In genomic region chr13:42654760-42655159, GRCh38 we compare ENCODE assay signal across 21 cellular contexts.
DNase-seq lines count a peak whose midpoint lies in the region; ATAC-seq and TF ChIP-seq lines count a peak whose summit lies in the region.
"Had no signal": no experiment of that assay in that cellular context is flagged by ENCODE, and none has a peak within 500 bp of the region (broad histone marks: within the 10 kb centered on the region; RNA-seq: fewer than 3 reads in every experiment).

No MANE protein-coding gene starts in this region.

- no peaks in the 10 kb centered on the region for H3K4me1 Mint-ChIP-seq in activated T-cell treated with anti-CD3 and anti-CD28 coated beads, Interleukin-2, amount 50 U/mL, for 24 hours (ENCODE audit: low read depth)
- H3K4me1 Mint-ChIP-seq: B cell had no signal

- POLR2A ChIA-PET in HEK293 (lab: Yijun Ruan, JAX), result no interaction called here

- no peak overlapping the region for H3K27ac ChIP-seq in HEK293 (ENCODE audit: extremely low read depth, low read depth, low read length)
- H3K27ac ChIP-seq: SJSA1 had no signal

- H3K27me3 Mint-ChIP-seq in activated T-cell treated with anti-CD3 and anti-CD28 coated beads, Interleukin-2, amount 50 U/mL, for 24 hours, result peaks cover 68% of the 10 kb centered on the region

- no peaks in the 10 kb centered on the region for H3K36me3 ChIP-seq in HEK293 (ENCODE audit: control insufficient read depth in 2 of 2, insufficient read depth in 1 of 2, low read length in 2 of 2)
- H3K36me3 ChIP-seq: SJSA1 had no signal

- no peak overlapping the region for H3K4me3 Mint-ChIP-seq in activated T-cell treated with anti-CD3 and anti-CD28 coated beads, Interleukin-2, amount 50 U/mL, for 24 hours
- H3K4me3 Mint-ChIP-seq: B cell had no signal

- no peaks in the 10 kb centered on the region for H3K9me3 ChIP-seq in HEK293 (ENCODE audit: control insufficient read depth, insufficient read depth, low read depth, low read length)
- H3K9me3 ChIP-seq: SJSA1 had no signal

- H3K27ac Mint-ChIP-seq in activated T-cell treated with anti-CD3 and anti-CD28 coated beads, Interleukin-2, amount 50 U/mL, for 24 hours, result no peak overlapping the region
- H3K27ac Mint-ChIP-seq: B cell, CD14-positive monocyte had no signal

- H3K36me3 Mint-ChIP-seq in activated T-cell treated with anti-CD3 and anti-CD28 coated beads, Interleukin-2, amount 50 U/mL, for 24 hours (ENCODE audit: low read depth), result no peaks in the 10 kb centered on the region
- H3K36me3 Mint-ChIP-seq: CD14-positive monocyte had no signal

- H3K4me3 ChIP-seq in HEK293 (ENCODE audit: low read depth, low read length) (no peak overlapping the region), fibroblast of the aortic adventitia (ENCODE audit: low read depth, low read length) (no peak overlapping the region)
- H3K4me3 ChIP-seq: SJSA1 had no signal

- H3K9me3 Mint-ChIP-seq in activated T-cell treated with anti-CD3 and anti-CD28 coated beads, Interleukin-2, amount 50 U/mL, for 24 hours, result no peaks in the 10 kb centered on the region

- DNase-seq in dedifferentiated amniotic fluid mesenchymal stem cell (ENCODE audit: extremely low spot score) (peak; percentile 23), fibroblast of the aortic adventitia (ENCODE audit: low read depth) (peak; percentile 20), omental fat pad (ENCODE audit: low spot score) (no peak)
- no peak for DNase-seq in activated T-cell treated with anti-CD3 and anti-CD28 coated beads, Interleukin-2, amount 50 U/mL, for 24 hours
- DNase-seq in activated naive CD4-positive, alpha-beta T cell treated with Interleukin-2 at 50 U/mL for 16 hours, result no peak
- DNase-seq in activated CD4-positive, alpha-beta T cell treated with anti-CD3 and anti-CD28 coated beads, Interleukin-2, amount 50 U/mL, for 1 hour, result no peak
- DNase-seq: GOT3, Kasumi-1, NCI-H1048, NCI-H1436, NCI-H2029, NCI-H2171 treated with DMSO at 0.1 percent for 48 hours, NCI-H446, NCI-H526 had no signal

- peak; percentile 62 for ATAC-seq in omental fat pad (ENCODE audit: low FRiP score)
- no peak for ATAC-seq in HG02852 (IDR thresholded peaks at IDR 0.05; ENCODE audit: unreplicated experiment)
- ATAC-seq: HCT116, Right ventricle myocardium inferior had no signal

- TF ChIP-seq CTCF in HEK293 (tag by site-specific recombination; IDR thresholded peaks at IDR 0.05) (no peak), fibroblast of the aortic adventitia (IDR thresholded peaks at IDR 0.05; ENCODE audit: insufficient read depth, low read length) (no peak), omental fat pad (IDR thresholded peaks at IDR 0.05) (no peak)

- CTCF ChIA-PET in HEK293 (lab: Yijun Ruan, JAX), result no interaction called here

- H3K4me1 ChIP-seq in HEK293 (ENCODE audit: control insufficient read depth, insufficient read depth, low read length), result no peaks in the 10 kb centered on the region; the same call in 1 of the 2 replicates

TF ChIP-seq in HEK293, 187 proteins besides CTCF, POLR2A, EP300 and RAD21:
- TF ChIP-seq IKZF3 (tag by site-specific recombination; IDR thresholded peaks at IDR 0.05) (0 out of 2 replicates have a peak, but pooled peaks have one; percentile 16), ZNF121 (tag by site-specific recombination; IDR thresholded peaks at IDR 0.05) (no peak), PRDM6 (tag by site-specific recombination; IDR thresholded peaks at IDR 0.05) (peak; percentile 65), ZSCAN5A (tag by site-specific recombination; IDR thresholded peaks at IDR 0.05) (no peak), ZNF169 (tag by site-specific recombination; IDR thresholded peaks at IDR 0.05) (no peak), ZNF660 (tag by site-specific recombination; IDR thresholded peaks at IDR 0.05) (no peak), ZNF266 (tag by site-specific recombination; IDR thresholded peaks at IDR 0.05; ENCODE audit: low read depth) (no peak), ZNF792 (tag by site-specific recombination; IDR thresholded peaks at IDR 0.05) (no peak), ZFP3 (tag by site-specific recombination; IDR thresholded peaks at IDR 0.05; ENCODE audit: low read depth) (no peak), KLF7 (tag by site-specific recombination; IDR thresholded peaks at IDR 0.05; ENCODE audit: borderline replicate concordance) (no peak), ZNF600 (tag by site-specific recombination; IDR thresholded peaks at IDR 0.05) (no peak), BCL6B (tag by site-specific recombination; IDR thresholded peaks at IDR 0.05) (peak; percentile 69), SP3 (tag by site-specific recombination; IDR thresholded peaks at IDR 0.05) (no peak)

Comparison
In these comparisons a context has a peak if more than half of its experiments do, and no peak if none do; other contexts are left out.
1. DNase-seq: peak in dedifferentiated amniotic fluid mesenchymal stem cell (single experiment) and fibroblast of the aortic adventitia (single experiment); none in omental fat pad (single experiment), activated T-cell treated with anti-CD3 and anti-CD28 coated beads, Interleukin-2, amount 50 U/mL, for 24 hours (single experiment), activated naive CD4-positive, alpha-beta T cell treated with Interleukin-2 at 50 U/mL for 16 hours (single experiment) and activated CD4-positive, alpha-beta T cell treated with anti-CD3 and anti-CD28 coated beads, Interleukin-2, amount 50 U/mL, for 1 hour (single experiment).